In genomic region chr10:1211844-1212570, GRCh38 we compare ENCODE assay signal across 16 cellular contexts.
"Had no signal": no experiment of that assay in that cellular context is flagged by ENCODE, and none has a peak within 500 bp of the region (broad histone marks: within the 10 kb centered on the region; RNA-seq: fewer than 3 reads in every experiment).

No MANE protein-coding gene starts in this region.

- DNase-seq: activated CD4-positive, alpha-beta T cell treated with anti-CD3 and anti-CD28 coated beads for 1 hour; activated CD4-positive, alpha-beta T cell treated with anti-CD3 and anti-CD28 coated beads, Interleukin-2, amount 50 U/mL, for 48 hours; dermis blood vessel endothelial cell; foreskin keratinocyte; hippocampal formation; left colon; midbrain; stimulated activated CD4-positive, alpha-beta T cell treated with anti-CD3 and anti-CD28 coated beads, Interleukin-12 subunit alpha, Interleukin-12 subunit beta, amount 100 ng/mL, for 4 hours; stimulated activated CD4-positive, alpha-beta T cell treated with anti-CD3 and anti-CD28 coated beads, Interleukin-1b, Interleukin-23, amount 100 ng/mL, for 48 hours; stimulated activated CD8-positive, alpha-beta memory T cell treated with anti-CD3 and anti-CD28 coated beads, Interleukin-4, amount 100 ng/mL, for 48 hours; stimulated activated naive CD4-positive, alpha-beta T cell treated with Interleukin-2 at 50 U/mL for 16 hours; T-helper 2 cell; transverse colon had no signal

- H3K4me1 Mint-ChIP-seq: nephron had no signal

- H3K4me1 ChIP-seq: foreskin keratinocyte, transverse colon had no signal

- H3K36me3 Mint-ChIP-seq: activated naive CD8-positive, alpha-beta T cell had no signal

- H3K9me3 ChIP-seq: transverse colon had no signal

- H3K4me3 ChIP-seq: transverse colon had no signal

- ATAC-seq: foreskin keratinocyte, left colon had no signal

- H3K27ac Mint-ChIP-seq: activated naive CD8-positive, alpha-beta T cell; nephron had no signal

- H3K27me3 ChIP-seq: foreskin keratinocyte, transverse colon had no signal

- H3K27me3 Mint-ChIP-seq: activated naive CD8-positive, alpha-beta T cell had no signal

- H3K36me3 ChIP-seq: transverse colon had no signal

- H3K27ac ChIP-seq: foreskin keratinocyte, transverse colon, VCaP had no signal

- H3K9me3 Mint-ChIP-seq: nephron had no signal

- H3K4me3 Mint-ChIP-seq: activated naive CD8-positive, alpha-beta T cell; nephron had no signal
